ENCODE assay signal across 8 cellular contexts in the genomic region with DNA sequence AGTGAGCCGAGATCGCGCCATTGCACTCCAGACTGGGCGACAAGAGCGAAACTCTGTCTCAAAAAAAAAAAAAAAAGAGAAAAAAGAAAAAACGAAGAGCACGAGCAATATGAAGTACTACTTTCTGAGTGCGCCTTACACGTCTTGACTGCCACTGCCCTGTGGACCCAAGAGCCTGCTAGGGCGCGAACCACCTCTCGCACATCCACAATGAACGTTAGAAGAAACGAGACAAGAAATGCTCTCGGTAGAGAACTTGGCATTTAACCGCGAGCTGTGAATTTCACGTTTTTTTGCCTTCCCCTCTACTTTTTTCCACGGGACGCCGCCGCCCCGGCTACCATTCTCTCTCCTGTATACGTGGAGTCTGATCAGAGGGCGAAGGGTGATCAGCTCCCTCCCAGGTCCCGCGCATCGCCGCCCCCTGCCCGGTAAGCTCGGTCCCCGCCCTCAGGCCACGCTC. TPM values are rescaled to one million over a fixed set of nuclear protein-coding genes. Genes with fewer than 3 reads are reported as not detected.
DNase-seq lines count a peak whose midpoint lies in the region; ATAC-seq and TF ChIP-seq lines count a peak whose summit lies in the region.

No MANE protein-coding gene starts in this region.

- H3K36me3 ChIP-seq in iPS-20b (ENCODE audit: insufficient read depth, low read depth, low read length) (peaks cover 41% of the 10 kb centered on the region), suprapubic skin (peaks cover 30% of the 10 kb centered on the region)

- peak overlapping the region; percentile 88 for H3K27ac ChIP-seq in iPS-20b (ENCODE audit: low read length)
- peak overlapping the region; percentile 95 for H3K27ac ChIP-seq in suprapubic skin

- H3K4me3 ChIP-seq in iPS-20b (ENCODE audit: low read length) (peak overlapping the region; percentile 92), suprapubic skin (peak overlapping the region; percentile 81)

- ATAC-seq in HG02610 (IDR thresholded peaks at IDR 0.05; ENCODE audit: unreplicated experiment) (peak; percentile 10), HG02973 (IDR thresholded peaks at IDR 0.05; ENCODE audit: unreplicated experiment) (no peak)

- H3K9me3 ChIP-seq in iPS-20b (ENCODE audit: insufficient read depth, low read depth, low read length) (no peaks in the 10 kb centered on the region), suprapubic skin (no peaks in the 10 kb centered on the region)

- peak overlapping the region; percentile 100 for H3K9ac ChIP-seq in iPS-20b (ENCODE audit: low read depth, low read length)

- no peak for TF ChIP-seq EP300 in suprapubic skin (IDR thresholded peaks at IDR 0.05)

- H3K27me3 Mint-ChIP-seq in activated naive CD8-positive, alpha-beta T cell = no peaks in the 10 kb centered on the region

- peaks cover 37% of the 10 kb centered on the region for H3K4me1 Mint-ChIP-seq in activated naive CD8-positive, alpha-beta T cell (ENCODE audit: low read depth)

- peak overlapping the region; percentile 97 for H3K4me3 Mint-ChIP-seq in activated naive CD8-positive, alpha-beta T cell

- no peaks in the 10 kb centered on the region for H3K4me1 ChIP-seq in iPS-20b (ENCODE audit: insufficient read depth, low read length)
- peaks cover 24% of the 10 kb centered on the region for H3K4me1 ChIP-seq in suprapubic skin

- TF ChIP-seq CTCF in suprapubic skin (IDR thresholded peaks at IDR 0.05) = no peak

- H3K27ac Mint-ChIP-seq in activated naive CD8-positive, alpha-beta T cell = peak overlapping the region; percentile 99

- DNase-seq in CD1c-positive myeloid dendritic cell (ENCODE audit: extremely low spot score) = peak; percentile 16
- DNase-seq in suprapubic skin (ENCODE audit: low spot score in 2 of 2) = peak in 1 of 2 donors; percentile 80
- no peak for DNase-seq in iPS-NIHi7 (ENCODE audit: extremely low spot score)
- no peak for DNase-seq in NCI-H82 treated with DMSO at 0.1 percent for 48 hours (lab: John Stamatoyannopoulos, UW; ENCODE audit: unreplicated experiment)

- TF ChIP-seq POLR2A in suprapubic skin (IDR thresholded peaks at IDR 0.05) = no peak

- no peaks in the 10 kb centered on the region for H3K9me3 Mint-ChIP-seq in activated naive CD8-positive, alpha-beta T cell (ENCODE audit: low read depth)

- H3K27me3 ChIP-seq in iPS-20b (ENCODE audit: insufficient read depth, low read length) (no peaks in the 10 kb centered on the region), suprapubic skin (no peaks in the 10 kb centered on the region)

- 4% methylated on average over 33 of the region's 33 CpGs for WGBS in suprapubic skin

- peaks cover 4% of the 10 kb centered on the region for H3K36me3 Mint-ChIP-seq in activated naive CD8-positive, alpha-beta T cell

RNA-seq across cellular contexts. Expression of gene TIMM44, which starts 0.5 kb away (rescaled TPM):
- total RNA-seq in suprapubic skin = 10 to 100 TPM; 34.6 to 85.1 (median 54.5) TPM

RNA-seq across cellular contexts. Expression of gene CTXN1, which starts 17.1 kb away (rescaled TPM):
- total RNA-seq in suprapubic skin = 1 to 10 TPM; 1.2 to 3.6 (median 2.6) TPM

RNA-seq across cellular contexts. Expression of gene SNAPC2, which starts 22.9 kb away (rescaled TPM):
- total RNA-seq in suprapubic skin = 10 to 100 TPM; 11.1 to 22.3 (median 19.6) TPM

RNA-seq across cellular contexts. Expression of gene TGFBR3L, which starts 28.4 kb away (rescaled TPM):
- total RNA-seq in suprapubic skin = not detected

RNA-seq across cellular contexts. Expression of gene MAP2K7, which starts 39.3 kb away (rescaled TPM):
- 10 to 100 TPM; 25.1 to 52.4 (median 29.3) TPM for total RNA-seq in suprapubic skin
